In the genomic region with DNA sequence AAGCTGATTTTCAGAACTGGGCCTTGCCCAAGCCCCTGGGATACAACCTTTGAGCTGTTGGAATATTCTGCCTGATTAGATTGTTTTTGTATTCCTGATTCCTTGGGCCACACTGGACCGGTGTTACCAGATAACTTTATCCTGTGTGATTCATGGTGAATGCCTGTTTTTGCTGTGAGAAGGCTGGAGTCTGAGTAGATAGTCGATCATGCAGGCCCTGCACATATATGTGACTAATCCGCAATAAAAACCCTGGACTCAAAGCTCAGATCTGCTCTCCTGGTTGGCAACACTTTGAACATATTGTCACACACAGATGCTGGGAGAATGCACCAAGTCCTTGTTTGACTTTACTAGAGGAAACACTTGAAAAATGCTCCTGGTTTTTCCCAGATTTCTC, we compare ENCODE assay signal across 1 cellular context.
TF ChIP-seq lines count a peak whose summit lies in the region.

No MANE protein-coding gene starts in this region.

TF ChIP-seq in IMR-90, 13 proteins besides CTCF, POLR2A, EP300 and RAD21:
- no peak for TF ChIP-seq MAFK (IDR thresholded peaks at IDR 0.05; ENCODE audit: low read depth, low read length)
- no peak for TF ChIP-seq MAZ (IDR thresholded peaks at IDR 0.05; ENCODE audit: borderline replicate concordance, low read depth, low read length)
- TF ChIP-seq, protein P1, sequence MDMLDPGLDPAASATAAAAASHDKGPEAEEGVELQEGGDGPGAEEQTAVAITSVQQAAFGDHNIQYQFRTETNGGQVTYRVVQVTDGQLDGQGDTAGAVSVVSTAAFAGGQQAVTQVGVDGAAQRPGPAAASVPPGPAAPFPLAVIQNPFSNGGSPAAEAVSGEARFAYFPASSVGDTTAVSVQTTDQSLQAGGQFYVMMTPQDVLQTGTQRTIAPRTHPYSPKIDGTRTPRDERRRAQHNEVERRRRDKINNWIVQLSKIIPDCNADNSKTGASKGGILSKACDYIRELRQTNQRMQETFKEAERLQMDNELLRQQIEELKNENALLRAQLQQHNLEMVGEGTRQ (IDR thresholded peaks at IDR 0.05; ENCODE audit: low read depth, low read length) = no peak
- TF ChIP-seq BHLHE40 (IDR thresholded peaks at IDR 0.05; ENCODE audit: low read depth, low read length) = no peak
- no peak for TF ChIP-seq RFX5 (IDR thresholded peaks at IDR 0.05; ENCODE audit: low read depth, low read length)
- TF ChIP-seq RCOR1 (IDR thresholded peaks at IDR 0.05; ENCODE audit: insufficient replicate concordance, low read length) = no peak
- TF ChIP-seq ELK1 (IDR thresholded peaks at IDR 0.05; ENCODE audit: borderline replicate concordance, low read depth, low read length) = no peak
- TF ChIP-seq MXI1 (IDR thresholded peaks at IDR 0.05; ENCODE audit: borderline replicate concordance, low read depth, low read length) = no peak
- no peak for TF ChIP-seq NFE2L2 (IDR thresholded peaks at IDR 0.05; ENCODE audit: low read depth, low read length)
- no peak for TF ChIP-seq SMC3 (IDR thresholded peaks at IDR 0.05; ENCODE audit: low read depth, low read length)
- TF ChIP-seq CEBPB (IDR thresholded peaks at IDR 0.05; ENCODE audit: low read depth, low read length) = no peak
- TF ChIP-seq CHD1 (IDR thresholded peaks at IDR 0.05; ENCODE audit: low read depth, low read length) = no peak
